In genomic region chr4:42412251-42412650, GRCh38 we compare ENCODE assay signal across 16 cellular contexts. TPM values are rescaled to one million over a fixed set of nuclear protein-coding genes. Genes with fewer than 3 reads are reported as not detected.
DNase-seq lines count a peak whose midpoint lies in the region; ATAC-seq, FAIRE-seq and TF ChIP-seq lines count a peak whose summit lies in the region.
"Had no signal": no experiment of that assay in that cellular context is flagged by ENCODE, and none has a peak within 500 bp of the region (broad histone marks: within the 10 kb centered on the region; RNA-seq: fewer than 3 reads in every experiment).

No MANE protein-coding gene starts in this region.

- H3K36me3 ChIP-seq in A673 (ENCODE audit: insufficient read depth, low read length, poor library complexity, severe bottlenecking) (no peaks in the 10 kb centered on the region), endothelial cell of umbilical vein (ENCODE audit: control insufficient read depth in 2 of 2, extremely low read depth in 1 of 2, insufficient read depth in 2 of 2, low read length in 2 of 2) (no peaks in the 10 kb centered on the region), lung (ENCODE audit: control insufficient read depth in 2 of 2, insufficient read depth in 2 of 2, low read length in 2 of 2) (peaks cover 2% of the 10 kb centered on the region in 2 donors), neural progenitor cell (no peaks in the 10 kb centered on the region)
- H3K36me3 ChIP-seq: pancreas had no signal

- H3K27ac Mint-ChIP-seq in neural progenitor cell: no peak overlapping the region
- H3K27ac Mint-ChIP-seq: effector memory CD8-positive, alpha-beta T cell had no signal

- H3K9ac ChIP-seq in endothelial cell of umbilical vein (replicated peaks; ENCODE audit: extremely low read depth, insufficient read depth, low read length) (peak overlapping the region; percentile 65), neural progenitor cell (no peak overlapping the region)

- peaks cover 4% of the 10 kb centered on the region for H3K36me3 Mint-ChIP-seq in neural progenitor cell

- CTCF ChIA-PET in A673 (lab: Charles Lee): no interaction called here
- CTCF ChIA-PET in endothelial cell of umbilical vein (lab: Charles Lee): interaction anchor here (0.7 to 1.5 kb wide), 2 partner anchors 41 to 97 kb away, joined by 3 read pairs; no protein-coding TSS in a partner anchor

- no TSS peak for BruUV-seq in A673 (replicated peaks; lab: Mats Ljungman, UMichigan)
- no TSS peak for BruUV-seq in endothelial cell of umbilical vein (replicated peaks; lab: Mats Ljungman, UMichigan)

- H3K79me2 ChIP-seq in endothelial cell of umbilical vein (ENCODE audit: control insufficient read depth, insufficient read depth, low read length): no peaks in the 10 kb centered on the region
- H3K79me2 ChIP-seq in neural progenitor cell (ENCODE audit: low read depth): no peaks in the 10 kb centered on the region

- intact Hi-C loops in A673 (cut with micrococcal nuclease; ENCODE audit: unreplicated experiment): no loop called here
- intact Hi-C loops in endothelial cell of umbilical vein (cut with micrococcal nuclease): loop anchor here (1.0 kb wide), 2 partner anchors 14 to 72 kb away; no protein-coding TSS in a partner anchor

- no peaks in the 10 kb centered on the region for H3K9me1 ChIP-seq in endothelial cell of umbilical vein (replicated peaks; ENCODE audit: control insufficient read depth, extremely low read depth, insufficient read depth, low read length)

- H3K27me3 Mint-ChIP-seq in neural progenitor cell (ENCODE audit: insufficient read depth, low read depth): peaks cover 2% of the 10 kb centered on the region
- H3K27me3 Mint-ChIP-seq: effector memory CD8-positive, alpha-beta T cell had no signal

- no peaks in the 10 kb centered on the region for H3K4me1 ChIP-seq in A673 (ENCODE audit: insufficient read depth, low read length, poor library complexity, severe bottlenecking)
- peaks cover 33% of the 10 kb centered on the region for H3K4me1 ChIP-seq in endothelial cell of umbilical vein (ENCODE audit: control insufficient read depth, extremely low read depth, insufficient read depth, low read length)
- H3K4me1 ChIP-seq in lung (ENCODE audit: control insufficient read depth in 2 of 2, insufficient read depth in 2 of 2, low read length in 2 of 2): no peaks in the 10 kb centered on the region
- H3K4me1 ChIP-seq in neural progenitor cell: peaks cover 7% of the 10 kb centered on the region
- H3K4me1 ChIP-seq: pancreas had no signal

- peak; percentile 92 for FAIRE-seq in endothelial cell of umbilical vein (lab: Jason Lieb, UNC)
- FAIRE-seq: H54, islet of Langerhans, pancreas had no signal

- H4K20me1 ChIP-seq in endothelial cell of umbilical vein (replicated peaks; ENCODE audit: control insufficient read depth, extremely low read depth, insufficient read depth, low read length): no peaks in the 10 kb centered on the region
- no peaks in the 10 kb centered on the region for H4K20me1 ChIP-seq in neural progenitor cell (ENCODE audit: low read depth)

- DNase-seq in A673 (ENCODE audit: low spot score) (peak; percentile 43), HT1080 (ENCODE audit: low read depth) (peak; percentile 81), endothelial cell of umbilical vein (ENCODE audit: low read depth, low spot score) (peak; percentile 89), lung (ENCODE audit: low spot score) (no peak), neural progenitor cell (ENCODE audit: low spot score) (no peak)
- no peak for DNase-seq in stimulated activated CD4-positive, alpha-beta T cell treated with anti-CD3 and anti-CD28 coated beads, Interleukin-1b, Interleukin-23, amount 100 ng/mL, for 48 hours
- DNase-seq: activated CD4-positive, alpha-beta T cell treated with anti-CD3 and anti-CD28 coated beads, Interleukin-2, amount 50 U/mL, for 1 hour; activated naive CD4-positive, alpha-beta T cell; effector memory CD8-positive, alpha-beta T cell; GF-D8; pancreas had no signal

- H3K4me1 Mint-ChIP-seq in neural progenitor cell: peaks cover 7% of the 10 kb centered on the region

- H3K4me3 Mint-ChIP-seq in neural progenitor cell: no peak overlapping the region
- H3K4me3 Mint-ChIP-seq: effector memory CD8-positive, alpha-beta T cell had no signal

- H2AFZ ChIP-seq in endothelial cell of umbilical vein (ENCODE audit: low read depth, low read length): no peak overlapping the region
- H2AFZ ChIP-seq in neural progenitor cell (replicated peaks): no peak overlapping the region

- dilution Hi-C loops in endothelial cell of umbilical vein (cut with MboI; ENCODE audit: extremely low pct_ligation_motif_present, low sequenced_read_pairs): no loop called here

- peak overlapping the region; percentile 85 for H3K4me2 ChIP-seq in endothelial cell of umbilical vein (ENCODE audit: insufficient read depth, low read length)
- H3K4me2 ChIP-seq in neural progenitor cell: no peak overlapping the region

- no peaks in the 10 kb centered on the region for H3F3A ChIP-seq in neural progenitor cell (ENCODE audit: low read depth)

- no peaks in the 10 kb centered on the region for H3K9me3 Mint-ChIP-seq in neural progenitor cell
- H3K9me3 Mint-ChIP-seq: effector memory CD8-positive, alpha-beta T cell had no signal

- H3K4me3 ChIP-seq in A673 (ENCODE audit: low read depth, low read length, poor library complexity, severe bottlenecking) (no peak overlapping the region), endothelial cell of umbilical vein (replicated peaks in 1 of 3; ENCODE audit: insufficient read depth in 1 of 3, low read depth in 1 of 3, low read length in 3 of 3) (no peak overlapping the region), lung (no peak overlapping the region), neural progenitor cell (no peak overlapping the region)
- H3K4me3 ChIP-seq: pancreas had no signal

- POLR2A ChIA-PET in A673 (lab: Charles Lee; ENCODE audit: low non-redundant PET) (no interaction called here), endothelial cell of umbilical vein (lab: Charles Lee) (no interaction called here)

- TF ChIP-seq POLR2A in endothelial cell of umbilical vein (IDR thresholded peaks at IDR 0.05; ENCODE audit: low read depth, low read length): no peak

- 52 to 76% methylated on average over 2 of the region's 2 CpGs for WGBS in lung, 2 donors

- H3K9me3 ChIP-seq in A673 (ENCODE audit: low read depth, low read length, poor library complexity, severe bottlenecking): no peaks in the 10 kb centered on the region
- no peaks in the 10 kb centered on the region for H3K9me3 ChIP-seq in endothelial cell of umbilical vein (replicated peaks; ENCODE audit: control insufficient read depth, insufficient read depth, low read length)
- no peaks in the 10 kb centered on the region for H3K9me3 ChIP-seq in lung (ENCODE audit: control insufficient read depth in 2 of 2, insufficient read depth in 1 of 2, low read length in 1 of 2)
- H3K9me3 ChIP-seq in neural progenitor cell (ENCODE audit: low read depth): no peaks in the 10 kb centered on the region
- H3K9me3 ChIP-seq: pancreas had no signal

- H3K27me3 ChIP-seq in A673 (replicated peaks; ENCODE audit: insufficient read depth, low read depth, low read length, poor library complexity): no peaks in the 10 kb centered on the region
- no peaks in the 10 kb centered on the region for H3K27me3 ChIP-seq in endothelial cell of umbilical vein (ENCODE audit: control insufficient read depth in 2 of 2, insufficient read depth in 2 of 2, low read length in 2 of 2)
- H3K27me3 ChIP-seq in lung (ENCODE audit: control insufficient read depth, insufficient read depth): no peaks in the 10 kb centered on the region
- no peaks in the 10 kb centered on the region for H3K27me3 ChIP-seq in neural progenitor cell
- H3K27me3 ChIP-seq: pancreas had no signal

- ATAC-seq in lung (ENCODE audit: insufficient read depth, low FRiP score): peak; percentile 67
- no peak for ATAC-seq in HG03025 (IDR thresholded peaks at IDR 0.05; ENCODE audit: low FRiP score, unreplicated experiment)
- ATAC-seq in GM21360 (IDR thresholded peaks at IDR 0.05; ENCODE audit: unreplicated experiment): no peak
- ATAC-seq: effector memory CD8-positive, alpha-beta T cell had no signal

- no peak for TF ChIP-seq CTCF in A673 (conservative IDR thresholded peaks at IDR 0.05; ENCODE audit: low read depth, low read length)
- no peak for TF ChIP-seq CTCF in endothelial cell of umbilical vein (IDR thresholded peaks at IDR 0.05; ENCODE audit: extremely low read depth in 1 of 2, insufficient read depth in 1 of 2, low read depth in 1 of 2, low read length in 2 of 2)
- no peak for TF ChIP-seq CTCF in lung (IDR thresholded peaks at IDR 0.05; ENCODE audit: control extremely low read depth, extremely low read depth)
- TF ChIP-seq CTCF in neural progenitor cell (IDR thresholded peaks at IDR 0.05): no peak

- no peak overlapping the region for H3K27ac ChIP-seq in A673 (ENCODE audit: low read depth, low read length, poor library complexity, severe bottlenecking)
- peak overlapping the region; percentile 80 for H3K27ac ChIP-seq in endothelial cell of umbilical vein (ENCODE audit: insufficient read depth, low read depth, low read length)
- peak overlapping the region in 1 of 2 donors; percentile 33 for H3K27ac ChIP-seq in lung (ENCODE audit: low read depth in 1 of 2, low read length in 1 of 2)
- H3K27ac ChIP-seq in neural progenitor cell: no peak overlapping the region
- H3K27ac ChIP-seq: pancreas had no signal

TF ChIP-seq in endothelial cell of umbilical vein, 7 proteins besides CTCF, POLR2A, EP300 and RAD21:
- TF ChIP-seq FOS (IDR thresholded peaks at IDR 0.05; ENCODE audit: borderline replicate concordance, insufficient read depth, low read length) (peak; percentile 72), JUN (IDR thresholded peaks at IDR 0.05; ENCODE audit: borderline replicate concordance, insufficient read depth, insufficient read length, low read depth) (peak; percentile 84), MYC (IDR thresholded peaks at IDR 0.05; ENCODE audit: low read depth, low read length) (no peak), EZH2 (IDR thresholded peaks at IDR 0.05; ENCODE audit: borderline replicate concordance, low read depth, low read length, severe bottlenecking) (no peak)

RNA-seq across cellular contexts. Expression of gene SHISA3, which starts 15.0 kb away (rescaled TPM):
- total RNA-seq in A673 (2021) (0.26 and 0.39 TPM in 2 replicates), endothelial cell of umbilical vein (11.6 and 12.0 TPM in 2 replicates), lung (10 to 100 TPM in 1 of 2 donors, 1 to 10 TPM in 1; 2.2 to 13.5 TPM), neural progenitor cell (ENCODE audit: low replicate concordance) (0.09 TPM in 1 of 2 replicates, not detected in the other)
- not detected in 2 replicates for total RNA-seq in HT1080 (2014; rRNA removed; shearing (Covaris generic))
- polyA plus RNA-seq in HT1080 (2015; cell fraction: cytosol; rRNA removed): 0.13 and 0.38 TPM in 2 replicates
- 0.08 TPM in 1 of 2 replicates, not detected in the other for polyA plus RNA-seq in HT1080 (2015; cell fraction: nucleus; rRNA removed)
- polyA plus RNA-seq in endothelial cell of umbilical vein (16.6 and 24.9 TPM in 2 replicates), lung (1 to 10 TPM in 1 of 2 donors, under 1 TPM in 1; 1.00 to 1.8 TPM)
- polyA plus RNA-seq in endothelial cell of umbilical vein (2011; cell fraction: cytosol; rRNA removed): 9.0 and 9.3 TPM in 2 replicates
- 4.3 and 4.5 TPM in 2 replicates for polyA plus RNA-seq in endothelial cell of umbilical vein (2011; cell fraction: nucleus; rRNA removed)
- polyA plus RNA-seq in endothelial cell of umbilical vein (2012): 3.4 and 4.1 TPM in 2 replicates
- polyA minus RNA-seq in endothelial cell of umbilical vein: 5.2 and 6.8 TPM in 2 replicates
- not detected for polyA minus RNA-seq in endothelial cell of umbilical vein (2011; cell fraction: cytosol; rRNA and poly(A)+ RNA removed)
- polyA minus RNA-seq in endothelial cell of umbilical vein (2011; cell fraction: nucleus; rRNA and poly(A)+ RNA removed): 2.1 and 2.7 TPM in 2 replicates
- total RNA-seq: LHCN-M2 had no signal

Comparison
In these comparisons a context has a peak if more than half of its experiments do, and no peak if none do; other contexts are left out.
1. DNase-seq: peak in A673 (single experiment), HT1080 (single experiment) and endothelial cell of umbilical vein (single experiment); none in lung (single experiment), neural progenitor cell (single experiment) and stimulated activated CD4-positive, alpha-beta T cell treated with anti-CD3 and anti-CD28 coated beads, Interleukin-1b, Interleukin-23, amount 100 ng/mL, for 48 hours (single experiment).